12 cellular contexts compared by ENCODE assay signal in the genomic region with DNA sequence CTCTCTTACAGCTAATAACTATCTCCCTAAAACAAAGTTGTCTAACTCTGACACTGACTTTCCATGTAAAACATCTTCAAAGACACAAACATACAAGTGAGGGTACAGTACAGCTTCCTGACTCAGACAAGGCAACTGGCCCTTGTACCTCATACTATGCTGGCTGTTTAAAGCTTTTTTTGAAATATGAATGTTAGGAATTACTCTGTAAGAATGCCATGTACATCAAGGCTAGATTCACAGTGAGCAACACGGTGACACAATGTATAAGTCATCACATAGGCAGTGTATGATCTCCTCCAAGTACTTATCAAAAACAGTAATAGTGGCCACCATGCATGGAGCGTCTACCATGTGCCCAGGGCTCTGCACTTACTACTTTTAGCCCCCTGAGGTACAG. TPM values are rescaled to one million over a fixed set of nuclear protein-coding genes. Genes with fewer than 3 reads are reported as not detected.
"Had no signal": no experiment of that assay in that cellular context is flagged by ENCODE, and none has a peak within 500 bp of the region (broad histone marks: within the 10 kb centered on the region; RNA-seq: fewer than 3 reads in every experiment).

No MANE protein-coding gene starts in this region.

- DNase-seq: activated CD8-positive, alpha-beta memory T cell treated with anti-CD3 and anti-CD28 coated beads, Interleukin-2, amount 50 U/mL, for 4 hours; activated CD8-positive, alpha-beta T cell treated with anti-CD3 and anti-CD28 coated beads for 36 hours; activated naive CD4-positive, alpha-beta T cell; esophagus squamous epithelium; hippocampal formation; kidney glomerular epithelial cell; pancreas; stimulated activated CD4-positive, alpha-beta T cell treated with anti-CD3 and anti-CD28 coated beads, Interleukin-4, amount 100 ng/mL, for 4 hours; thyroid gland had no signal

- H3K27me3 Mint-ChIP-seq: activated CD8-positive, alpha-beta T cell treated with anti-CD3 and anti-CD28 coated beads for 36 hours had no signal

- H3K27me3 ChIP-seq: esophagus squamous epithelium, neural progenitor cell, pancreas, thyroid gland, vagina had no signal

- H3K4me3 Mint-ChIP-seq: activated CD8-positive, alpha-beta T cell treated with anti-CD3 and anti-CD28 coated beads for 36 hours; activated T-helper 1 cell treated with anti-CD3 and anti-CD28 coated beads, Interleukin-12 subunit alpha, Interleukin-12 subunit beta, Interleukin-2, Interleukin-4 antibody, amounts not matched to agents 30 ng/mL and 10 ng/mL and 1 ng/mL, durations not matched to agents 14 hours and 24 hours and 36 hours; neural progenitor cell had no signal

- H3K9me3 ChIP-seq: esophagus squamous epithelium, pancreas, thyroid gland, vagina had no signal

- H3K4me3 ChIP-seq: esophagus squamous epithelium, neural progenitor cell, pancreas, thyroid gland, vagina had no signal

- H3K9ac ChIP-seq: neural progenitor cell had no signal

- H3K4me1 ChIP-seq: esophagus squamous epithelium, neural progenitor cell, pancreas, thyroid gland, vagina had no signal

- ATAC-seq: activated CD8-positive, alpha-beta T cell treated with anti-CD3 and anti-CD28 coated beads for 36 hours; pancreas had no signal

- H3K27ac ChIP-seq: esophagus squamous epithelium, neural progenitor cell, pancreas, thyroid gland, vagina had no signal

- H3K4me2 ChIP-seq: neural progenitor cell had no signal

- H3K27ac Mint-ChIP-seq: activated CD8-positive, alpha-beta T cell treated with anti-CD3 and anti-CD28 coated beads for 36 hours; activated T-helper 1 cell treated with anti-CD3 and anti-CD28 coated beads, Interleukin-12 subunit alpha, Interleukin-12 subunit beta, Interleukin-2, Interleukin-4 antibody, amounts not matched to agents 30 ng/mL and 10 ng/mL and 1 ng/mL, durations not matched to agents 14 hours and 24 hours and 36 hours; neural progenitor cell had no signal

- H3K4me1 Mint-ChIP-seq: neural progenitor cell had no signal

- H3K9me3 Mint-ChIP-seq: activated CD8-positive, alpha-beta T cell treated with anti-CD3 and anti-CD28 coated beads for 36 hours; activated T-helper 1 cell treated with anti-CD3 and anti-CD28 coated beads, Interleukin-12 subunit alpha, Interleukin-12 subunit beta, Interleukin-2, Interleukin-4 antibody, amounts not matched to agents 30 ng/mL and 10 ng/mL and 1 ng/mL, durations not matched to agents 14 hours and 24 hours and 36 hours; neural progenitor cell had no signal

- H2AFZ ChIP-seq: neural progenitor cell had no signal

RNA-seq across cellular contexts. Expression of a gene that starts 47.2 kb away (rescaled TPM):
- total RNA-seq: activated CD8-positive, alpha-beta T cell treated with anti-CD3 and anti-CD28 coated beads for 36 hours; activated T-helper 1 cell treated with anti-CD3 and anti-CD28 coated beads, Interleukin-12 subunit alpha, Interleukin-12 subunit beta, Interleukin-2, Interleukin-4 antibody, amounts not matched to agents 30 ng/mL and 10 ng/mL and 1 ng/mL, durations not matched to agents 14 hours and 24 hours and 36 hours; esophagus squamous epithelium; vagina had no signal
